In genomic region chr19:51663650-51664049, GRCh38 we compare ENCODE assay signal across 38 cellular contexts. TPM values are rescaled to one million over a fixed set of nuclear protein-coding genes. Genes with fewer than 3 reads are reported as not detected.
"Had no signal": no experiment of that assay in that cellular context is flagged by ENCODE, and none has a peak within 500 bp of the region (broad histone marks: within the 10 kb centered on the region; RNA-seq: fewer than 3 reads in every experiment).

No MANE protein-coding gene starts in this region.

- DNase-seq: Karpas-422, Kasumi-1, MG63, MM.1S, MV-4-11, NCI-H1048, NCI-H1092 treated with DMSO at 0.1 percent for 48 hours, NCI-H1105, NCI-H1105 treated with DMSO at 0.1 percent for 48 hours, NCI-H1417, NCI-H1417 treated with DMSO at 0.1 percent for 48 hours, NCI-H1436, NCI-H1436 treated with DMSO at 0.1 percent for 48 hours, NCI-H146, NCI-H1694, NCI-H1694 treated with DMSO at 0.1 percent for 48 hours, NCI-H187, NCI-H187 treated with DMSO at 0.1 percent for 48 hours, NCI-H1930, NCI-H2029, NCI-H2029 treated with DMSO at 0.1 percent for 48 hours, NCI-H2081, NCI-H2081 treated with DMSO at 0.1 percent for 48 hours, NCI-H2107, NCI-H2171, NCI-H2171 treated with DMSO at 0.1 percent for 48 hours, NCI-H2227 treated with DMSO at 0.1 percent for 48 hours, NCI-H226, NCI-H345, NCI-H446, NCI-H446 treated with DMSO at 0.1 percent for 48 hours, NCI-H510A, NCI-H510A treated with DMSO at 0.1 percent for 48 hours, NCI-H524 had no signal

- H3K36me3 ChIP-seq: MG63 had no signal

- H3K4me3 ChIP-seq: MG63 had no signal

- H3K9me3 ChIP-seq: MG63 had no signal

RNA-seq across cellular contexts. Expression of gene SIGLEC14, which starts 17.0 kb away (rescaled TPM):
- total RNA-seq: LHCN-M2, M059J, MCF 10A, NCI-H460 had no signal

RNA-seq across cellular contexts. Expression of gene SIGLEC5, which starts 33.4 kb away (rescaled TPM):
- total RNA-seq: LHCN-M2, M059J, MCF 10A, NCI-H460 had no signal
